In the genomic region with DNA sequence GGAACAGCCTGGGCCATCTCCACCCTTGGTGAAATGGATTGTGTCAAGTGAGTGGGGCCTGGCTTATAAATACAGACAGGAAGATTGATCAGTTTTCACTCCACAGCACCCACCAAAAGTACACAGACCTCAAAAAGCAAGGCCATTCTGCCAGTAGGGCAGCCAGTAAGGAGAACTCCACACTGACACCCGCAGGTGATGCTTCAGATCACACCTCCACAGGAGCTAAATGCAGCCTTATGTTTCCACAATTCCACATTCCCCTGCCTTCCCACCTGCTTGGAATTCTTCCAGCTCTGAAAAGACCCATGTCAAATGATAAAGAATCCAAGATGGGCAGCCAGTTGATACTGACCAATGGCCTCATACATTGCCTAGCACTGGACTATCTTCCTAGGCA, we compare ENCODE assay signal across 9 cellular contexts.
DNase-seq lines count a peak whose midpoint lies in the region; ATAC-seq, FAIRE-seq and TF ChIP-seq lines count a peak whose summit lies in the region.
"Had no signal": no experiment of that assay in that cellular context is flagged by ENCODE, and none has a peak within 500 bp of the region (broad histone marks: within the 10 kb centered on the region; RNA-seq: fewer than 3 reads in every experiment).

No MANE protein-coding gene starts in this region.

- intact Hi-C loops in Panc1 (cut with micrococcal nuclease; ENCODE audit: unreplicated experiment): no loop called here
- intact Hi-C loops in spleen (cut with DNase I; ENCODE audit: low total_unique reads): no loop called here

- CTCF ChIA-PET in Panc1 (lab: Charles Lee): interaction anchor here (1.1 kb wide), 1 partner anchor 9 kb away, joined by 3 read pairs; no protein-coding TSS in a partner anchor

- H3K27me3 ChIP-seq in BE2C (no peaks in the 10 kb centered on the region), Panc1 (ENCODE audit: control insufficient read depth, insufficient read depth, low read length) (no peaks in the 10 kb centered on the region), foreskin keratinocyte (no peaks in the 10 kb centered on the region), spleen (replicated peaks in 1 of 7) (no peaks in the 10 kb centered on the region)
- H3K27me3 ChIP-seq: SJSA1 had no signal

- peak; percentile 70 for TF ChIP-seq CTCF in BE2C (IDR thresholded peaks at IDR 0.05; ENCODE audit: low read depth, low read length)
- TF ChIP-seq CTCF in Panc1 (IDR thresholded peaks at IDR 0.05): peak; percentile 40
- peak; percentile 49 for TF ChIP-seq CTCF in foreskin keratinocyte (conservative IDR thresholded peaks at IDR 0.05)
- no peak for TF ChIP-seq CTCF in spleen (IDR thresholded peaks at IDR 0.05 in 8 of 11, conservative IDR thresholded peaks at IDR 0.05 in 3 of 11)

- ATAC-seq in Panc1: no peak
- peak; percentile 75 for ATAC-seq in foreskin keratinocyte
- ATAC-seq in GM21360 (IDR thresholded peaks at IDR 0.05; ENCODE audit: unreplicated experiment): no peak
- ATAC-seq in HG02938 (IDR thresholded peaks at IDR 0.05; ENCODE audit: unreplicated experiment): no peak
- no peak for ATAC-seq in HG03039 (IDR thresholded peaks at IDR 0.05; ENCODE audit: unreplicated experiment)

- no peaks in the 10 kb centered on the region; the same call in 1 of the 2 replicates for H3K36me3 ChIP-seq in BE2C
- H3K36me3 ChIP-seq in Panc1 (ENCODE audit: control insufficient read depth, insufficient read depth, low read length): no peaks in the 10 kb centered on the region
- no peaks in the 10 kb centered on the region for H3K36me3 ChIP-seq in spleen
- H3K36me3 ChIP-seq: SJSA1 had no signal

- POLR2A ChIA-PET in Panc1 (lab: Charles Lee): interaction anchor here (0.6 kb wide), 1 partner anchor 73 kb away, joined by 3 read pairs; no protein-coding TSS in a partner anchor

- DNase-seq in BE2C (peak; percentile 52), GM12892 (ENCODE audit: insufficient read length) (peak; percentile 26), Panc1 (ENCODE audit: low read depth, low spot score) (no peak), foreskin keratinocyte (no peak), spleen (no peak)

- TF ChIP-seq POLR2A in GM12892 (IDR thresholded peaks at IDR 0.05; ENCODE audit: low read depth, low read length) (no peak), spleen (IDR thresholded peaks at IDR 0.05) (no peak)

- no TSS peak for BruUV-seq in Panc1 (replicated peaks; lab: Mats Ljungman, UMichigan)

- H3K27ac ChIP-seq in Panc1 (ENCODE audit: low read length) (no peak overlapping the region), foreskin keratinocyte (no peak overlapping the region), spleen (no peak overlapping the region)
- H3K27ac ChIP-seq: SJSA1 had no signal

- H3K4me1 ChIP-seq in BE2C: peaks cover 36% of the 10 kb centered on the region
- H3K4me1 ChIP-seq in Panc1 (ENCODE audit: control insufficient read depth, insufficient read depth, low read length): no peaks in the 10 kb centered on the region
- no peaks in the 10 kb centered on the region for H3K4me1 ChIP-seq in foreskin keratinocyte
- H3K4me1 ChIP-seq in spleen: peaks cover 0 to 20% (median 10%) of the 10 kb centered on the region in 6 donors
- H3K4me1 ChIP-seq: SJSA1 had no signal

- peak; percentile 46 for FAIRE-seq in GM12892 (lab: Jason Lieb, UNC)

- no peaks in the 10 kb centered on the region for H3K9me3 ChIP-seq in BE2C
- no peaks in the 10 kb centered on the region for H3K9me3 ChIP-seq in Panc1 (ENCODE audit: control insufficient read depth, insufficient read depth, low read depth, low read length)
- H3K9me3 ChIP-seq in spleen: no peaks in the 10 kb centered on the region
- H3K9me3 ChIP-seq: SJSA1 had no signal

- WGBS in spleen, 5 donors: 92 to 100% (median 94%) methylated on average over 1 of the region's 1 CpG

- no peak overlapping the region for H3K4me3 ChIP-seq in BE2C (ENCODE audit: low read depth, low read length)
- H3K4me3 ChIP-seq in Panc1 (ENCODE audit: low read depth in 2 of 2, low read length in 2 of 2): no peak overlapping the region
- H3K4me3 ChIP-seq in spleen: no peak overlapping the region
- H3K4me3 ChIP-seq: SJSA1 had no signal

- in situ Hi-C loops in Panc1 (cut with HindIII; ENCODE audit: low pct_unique_long_range_greater_than_20kb, low sequenced_read_pairs): no loop called here

Comparison
In these comparisons a context has a peak if more than half of its experiments do, and no peak if none do; other contexts are left out.
1. DNase-seq: peak in BE2C (single experiment) and GM12892 (single experiment); none in Panc1 (single experiment), foreskin keratinocyte (0 of 2) and spleen (single experiment).
2. CTCF ChIP-seq: peak in BE2C (single experiment), Panc1 (single experiment) and foreskin keratinocyte (single experiment); none in spleen (0 of 11).